ENCODE assay signal across 28 cellular contexts in genomic region chr5:155870636-155871035, GRCh38.
"Had no signal": no experiment of that assay in that cellular context is flagged by ENCODE, and none has a peak within 500 bp of the region (broad histone marks: within the 10 kb centered on the region; RNA-seq: fewer than 3 reads in every experiment).

No MANE protein-coding gene starts in this region.

- ATAC-seq: activated CD4-positive, alpha-beta T cell treated with anti-CD3 and anti-CD28 coated beads for 36 hours; activated CD8-positive, alpha-beta memory T cell treated with anti-CD3 and anti-CD28 coated beads, Interleukin-2, amount 10 ng/mL, durations not matched to agents 7 days and 5 days; activated CD8-positive, alpha-beta T cell treated with anti-CD3 and anti-CD28 coated beads, Interleukin-2, amount 10 ng/mL, durations not matched to agents 7 days and 5 days; activated naive CD8-positive, alpha-beta T cell treated with anti-CD3 and anti-CD28 coated beads, Interleukin-2, amount 50 U/mL, for 24 hours; body of pancreas; effector memory CD8-positive, alpha-beta T cell; gastroesophageal sphincter had no signal

- H3K27ac ChIP-seq: adrenal gland, body of pancreas, esophagus muscularis mucosa, gastroesophageal sphincter had no signal

- H3K27me3 ChIP-seq: adrenal gland, body of pancreas, esophagus muscularis mucosa, gastroesophageal sphincter had no signal

- H3K4me1 ChIP-seq: adrenal gland, body of pancreas, gastroesophageal sphincter had no signal

- DNase-seq: activated CD4-positive, alpha-beta memory T cell treated with anti-CD3 and anti-CD28 coated beads for 36 hours; activated CD4-positive, alpha-beta T cell treated with anti-CD3 and anti-CD28 coated beads for 36 hours; activated CD4-positive, alpha-beta T cell treated with anti-CD3 and anti-CD28 coated beads, Interleukin-2, amount 10 ng/mL, durations not matched to agents 24 days and 14 days; activated CD4-positive, CD25-positive, alpha-beta regulatory T cell; activated CD4-positive, CD25-positive, alpha-beta regulatory T cell treated with anti-CD3 and anti-CD28 coated beads, Interleukin-2, amount 50 U/mL, for 72 hours; activated CD8-positive, alpha-beta memory T cell treated with anti-CD3 and anti-CD28 coated beads, Interleukin-2, amount 10 ng/mL, durations not matched to agents 7 days and 5 days; activated CD8-positive, alpha-beta memory T cell treated with anti-CD3 and anti-CD28 coated beads, Interleukin-2, amount 50 U/mL, for 4 hours; activated CD8-positive, alpha-beta T cell treated with anti-CD3 and anti-CD28 coated beads, Interleukin-2, amount 10 ng/mL, durations not matched to agents 7 days and 5 days; activated effector memory CD4-positive, alpha-beta T cell treated with anti-CD3 and anti-CD28 coated beads, Interleukin-2, amount 50 U/mL, for 16 hours; activated naive CD4-positive, alpha-beta T cell treated with anti-CD3 and anti-CD28 coated beads for 36 hours; activated naive CD8-positive, alpha-beta T cell treated with anti-CD3 and anti-CD28 coated beads for 36 hours; activated naive CD8-positive, alpha-beta T cell treated with anti-CD3 and anti-CD28 coated beads, Interleukin-2, amount 50 U/mL, for 24 hours; activated T-cell treated with anti-CD3 and anti-CD28 coated beads, Interleukin-2, amount 50 U/mL, for 1 hour; activated T-cell treated with anti-CD3 and anti-CD28 coated beads, Interleukin-2, amount 50 U/mL, for 48 hours; adrenal gland; amygdala; aorta; body of pancreas; caudate nucleus; cortex of kidney; dermis blood vessel endothelial cell; effector CD4-positive, alpha-beta T cell; effector memory CD8-positive, alpha-beta T cell; erythroblast; foreskin melanocyte; T-helper 2 cell had no signal

- H3K4me3 ChIP-seq: adrenal gland, body of pancreas, esophagus muscularis mucosa, gastroesophageal sphincter had no signal
